In genomic region chr2:128543036-128543435, GRCh38 we compare ENCODE assay signal across 32 cellular contexts.
"Had no signal": no experiment of that assay in that cellular context is flagged by ENCODE, and none has a peak within 500 bp of the region (broad histone marks: within the 10 kb centered on the region; RNA-seq: fewer than 3 reads in every experiment).

No MANE protein-coding gene starts in this region.

- H3K36me3 Mint-ChIP-seq: naive thymus-derived CD8-positive, alpha-beta T cell; natural killer cell treated with Interleukin-12 subunit alpha and Interleukin-12 subunit beta and Interleukin-15 and Interleukin-18, amount 100 ng/mL, for 72 hours; stimulated activated memory B cell treated with anti-CD40 and anti-IgM and Interleukin-4, amounts not matched to agents 10 μg/mL and 1 μg/mL and 100 μg/mL, for 72 hours had no signal

- H3K4me1 ChIP-seq: parathyroid adenoma, psoas muscle, spleen, suprapubic skin, testis, tibial artery, transverse colon, upper lobe of left lung, uterus had no signal

- H3K27me3 Mint-ChIP-seq: stimulated activated naive CD8-positive, alpha-beta T cell treated with anti-CD3 and anti-CD28 coated beads, Interleukin-15, amount 100 ng/mL, for 72 hours had no signal

- H3K9ac ChIP-seq: parathyroid adenoma had no signal

- H3K9me3 Mint-ChIP-seq: nephron progenitor cell had no signal

- H2AFZ ChIP-seq: parathyroid adenoma had no signal

- H3K9me3 ChIP-seq: ovary, psoas muscle, right lobe of liver, spleen, suprapubic skin, testis, tibial artery, transverse colon, upper lobe of left lung, uterus had no signal

- H3K4me2 ChIP-seq: smooth muscle cell had no signal

- H3K36me3 ChIP-seq: ovary, right lobe of liver, spleen, suprapubic skin, tibial artery, transverse colon, upper lobe of left lung, uterus had no signal

- H3K4me3 Mint-ChIP-seq: naive B cell; naive thymus-derived CD8-positive, alpha-beta T cell; natural killer cell treated with Interleukin-12 subunit alpha and Interleukin-12 subunit beta and Interleukin-15 and Interleukin-18, amount 100 ng/mL, for 72 hours; nephron progenitor cell; neural crest cell; stimulated activated memory B cell treated with anti-CD40 and anti-IgM and Interleukin-4, amounts not matched to agents 10 μg/mL and 1 μg/mL and 100 μg/mL, for 72 hours; stimulated activated naive CD8-positive, alpha-beta T cell treated with anti-CD3 and anti-CD28 coated beads, Interleukin-15, amount 100 ng/mL, for 72 hours had no signal

- H3K27me3 ChIP-seq: ovary, right lobe of liver, spleen, suprapubic skin, testis, tibial artery, transverse colon, upper lobe of left lung, uterus had no signal

- H3K4me1 Mint-ChIP-seq: naive B cell; naive thymus-derived CD8-positive, alpha-beta T cell; stimulated activated memory B cell treated with anti-CD40 and anti-IgM and Interleukin-4, amounts not matched to agents 10 μg/mL and 1 μg/mL and 100 μg/mL, for 72 hours; stimulated activated naive CD8-positive, alpha-beta T cell treated with anti-CD3 and anti-CD28 coated beads, Interleukin-15, amount 100 ng/mL, for 72 hours had no signal

- DNase-seq: naive B cell; naive thymus-derived CD8-positive, alpha-beta T cell; nephron progenitor cell; occipital lobe; ovary; posterior cingulate gyrus; psoas muscle; right cardiac atrium; right lobe of liver; stimulated activated CD4-positive, alpha-beta T cell treated with anti-CD3 and anti-CD28 coated beads, Interleukin-12 subunit alpha, Interleukin-12 subunit beta, amount 100 ng/mL, for 4 hours; stimulated activated CD4-positive, alpha-beta T cell treated with anti-CD3 and anti-CD28 coated beads, Interleukin-1b, Interleukin-23, amount 100 ng/mL, for 48 hours; stimulated activated CD4-positive, alpha-beta T cell treated with anti-CD3 and anti-CD28 coated beads, Interleukin-4, amount 100 ng/mL, for 1 hour; stimulated activated CD4-positive, alpha-beta T cell treated with anti-CD3 and anti-CD28 coated beads, Interleukin-4, amount 100 ng/mL, for 4 hours; stimulated activated CD8-positive, alpha-beta memory T cell treated with anti-CD3 and anti-CD28 coated beads, Interleukin-4, amount 100 ng/mL, for 48 hours; stimulated activated naive CD4-positive, alpha-beta T cell; stimulated activated naive CD8-positive, alpha-beta T cell treated with anti-CD3 and anti-CD28 coated beads, Interleukin-15, amount 100 ng/mL, for 72 hours; stimulated activated naive CD8-positive, alpha-beta T cell treated with anti-CD3 and anti-CD28 coated beads, Interleukin-15, Interleukin-2, amounts not matched to agents 100 U/mL and 50 U/mL, for 24 hours; substantia nigra; testis; tibial artery; transverse colon; upper lobe of left lung; uterus had no signal

- H3K4me3 ChIP-seq: ovary, psoas muscle, right lobe of liver, skin epidermis, smooth muscle cell, spleen, suprapubic skin, testis, tibial artery, transverse colon, upper lobe of left lung, uterus had no signal

- H3K27ac ChIP-seq: ovary, parathyroid adenoma, psoas muscle, right lobe of liver, skin epidermis, spleen, suprapubic skin, testis, tibial artery, transverse colon, upper lobe of left lung, uterus had no signal

- H3K27ac Mint-ChIP-seq: naive thymus-derived CD8-positive, alpha-beta T cell; natural killer cell treated with Interleukin-12 subunit alpha and Interleukin-12 subunit beta and Interleukin-15 and Interleukin-18, amount 100 ng/mL, for 72 hours; nephron progenitor cell; progenitor cell of endocrine pancreas; stimulated activated memory B cell treated with anti-CD40 and anti-IgM and Interleukin-4, amounts not matched to agents 10 μg/mL and 1 μg/mL and 100 μg/mL, for 72 hours; stimulated activated naive CD8-positive, alpha-beta T cell treated with anti-CD3 and anti-CD28 coated beads, Interleukin-15, amount 100 ng/mL, for 72 hours had no signal

- H3K79me2 ChIP-seq: parathyroid adenoma had no signal
